Comparison of ENCODE assay signal across 10 cellular contexts in the genomic region with DNA sequence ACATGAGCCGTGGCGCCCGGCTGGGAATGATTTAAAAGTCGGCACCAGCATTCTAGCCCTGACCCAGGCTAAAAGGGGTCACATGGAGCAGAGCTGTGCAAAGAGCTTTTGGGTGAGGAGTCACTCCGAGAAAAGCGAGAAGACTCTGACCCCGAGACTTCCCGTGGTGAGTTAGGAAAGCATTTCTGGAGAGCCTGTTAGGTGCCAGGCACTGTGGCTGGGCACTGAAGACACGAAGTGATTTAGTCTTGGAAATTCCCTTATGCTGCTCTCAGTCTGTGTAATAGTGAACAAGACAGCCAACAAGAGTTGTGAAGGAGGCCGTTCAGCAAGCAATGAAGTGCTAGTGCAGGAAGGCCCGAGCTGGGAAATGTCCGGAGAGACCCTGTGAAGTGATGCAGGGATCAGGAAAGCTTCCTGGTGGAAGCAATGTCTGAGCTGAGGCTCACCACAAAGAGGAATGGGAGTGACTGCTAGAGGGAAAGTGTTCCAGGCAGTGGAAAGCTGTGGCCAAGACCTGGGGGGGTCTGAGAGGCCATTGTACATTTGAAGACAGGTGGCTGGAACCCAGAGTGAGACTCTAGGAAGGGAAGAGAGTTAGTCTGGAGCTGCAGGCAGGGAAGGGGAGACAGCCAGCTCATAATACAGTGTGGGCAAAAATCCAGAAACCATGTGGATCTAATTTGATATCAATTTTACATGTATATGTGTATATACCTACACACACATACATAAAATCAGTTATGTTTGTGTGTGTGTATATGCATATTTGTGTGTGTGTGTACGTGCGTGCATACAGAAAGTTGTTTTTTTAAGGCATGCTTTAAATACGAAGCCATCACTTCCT. TPM values are rescaled to one million over a fixed set of nuclear protein-coding genes. Genes with fewer than 3 reads are reported as not detected.
DNase-seq lines count a peak whose midpoint lies in the region; ATAC-seq, FAIRE-seq and TF ChIP-seq lines count a peak whose summit lies in the region.
"Had no signal": no experiment of that assay in that cellular context is flagged by ENCODE, and none has a peak within 500 bp of the region (broad histone marks: within the 10 kb centered on the region; RNA-seq: fewer than 3 reads in every experiment).

No MANE protein-coding gene starts in this region.

- peak overlapping the region; percentile 9 to 74 (median 51); a peak in 18 of 22 replicates for H3K9ac ChIP-seq in BLaER1 treated with 17β-estradiol and CSF1 and Interleukin-3, amounts not matched to agents 10 nM and 100 nM

- H4K20me1 ChIP-seq in BLaER1 treated with 17β-estradiol and CSF1 and Interleukin-3, amounts not matched to agents 10 nM and 100 nM = peaks cover 48 to 99% (median 93%) of the 10 kb centered on the region in 11 experiments

- H3K4me3 ChIP-seq in BLaER1 treated with 17β-estradiol and CSF1 and Interleukin-3, amounts not matched to agents 10 nM and 100 nM = peak overlapping the region in 6 of 10 experiments; percentile 20 to 63 (median 53); a peak in 10 of 20 replicates
- H3K4me3 ChIP-seq in choroid plexus epithelial cell (ENCODE audit: low read depth, low read length) = no peak overlapping the region
- no peak overlapping the region for H3K4me3 ChIP-seq in pancreas
- no peak overlapping the region for H3K4me3 ChIP-seq in BE2C (ENCODE audit: low read depth, low read length)

- FAIRE-seq in pancreas (lab: Jason Lieb, UNC) = no peak

- ATAC-seq in pancreas (no peak), HG03175 (IDR thresholded peaks at IDR 0.05; ENCODE audit: unreplicated experiment) (no peak)
- ATAC-seq: HCT116 had no signal

- H3K4me2 ChIP-seq in BLaER1 treated with 17β-estradiol and CSF1 and Interleukin-3, amounts not matched to agents 10 nM and 100 nM = peak overlapping the region; percentile 51 to 99 (median 91)

- H3K27me3 ChIP-seq in BLaER1 treated with 17β-estradiol and CSF1 and Interleukin-3, amounts not matched to agents 10 nM and 100 nM = no peaks in the 10 kb centered on the region
- H3K27me3 ChIP-seq in pancreas (no peaks in the 10 kb centered on the region), BE2C (no peaks in the 10 kb centered on the region)

- DNase-seq in choroid plexus epithelial cell (ENCODE audit: low read depth) = peak; percentile 39
- no peak for DNase-seq in pancreas
- no peak for DNase-seq in superior temporal gyrus (ENCODE audit: extremely low spot score)
- no peak for DNase-seq in BE2C
- DNase-seq in activated gamma-delta T cell (lab: John Stamatoyannopoulos, UW) = no peak
- DNase-seq: Karpas-422 had no signal

- H3K36me3 ChIP-seq in BLaER1 treated with 17β-estradiol and CSF1 and Interleukin-3, amounts not matched to agents 10 nM and 100 nM = peaks cover 12 to 40% (median 30%) of the 10 kb centered on the region in 11 experiments; a peak in 19 of 22 replicates
- H3K36me3 ChIP-seq in KOPT-K1 (ENCODE audit: insufficient read depth, low read length) = peaks cover 15% of the 10 kb centered on the region
- H3K36me3 ChIP-seq in pancreas = no peaks in the 10 kb centered on the region
- H3K36me3 ChIP-seq in BE2C = no peaks in the 10 kb centered on the region

- 66 to 67% methylated on average over 15 of the region's 15 CpGs for WGBS in pancreas, 2 donors

- peak overlapping the region in 9 of 11 experiments; percentile 10 to 83 (median 72); a peak in 17 of 22 replicates for H3K27ac ChIP-seq in BLaER1 treated with 17β-estradiol and CSF1 and Interleukin-3, amounts not matched to agents 10 nM and 100 nM
- H3K27ac ChIP-seq in KOPT-K1 (ENCODE audit: low read depth, low read length, poor library complexity, severe bottlenecking) (peak overlapping the region; percentile 67), pancreas (peak overlapping the region; percentile 15 to 61 (median 36))

- H3K4me1 ChIP-seq in BLaER1 treated with 17β-estradiol and CSF1 and Interleukin-3, amounts not matched to agents 10 nM and 100 nM = peaks cover 88 to 100% (median 98%) of the 10 kb centered on the region in 10 experiments
- H3K4me1 ChIP-seq in pancreas (peaks cover 61 to 74% (median 67%) of the 10 kb centered on the region in 3 donors), BE2C (no peaks in the 10 kb centered on the region)

- no peak for TF ChIP-seq CTCF in choroid plexus epithelial cell (conservative IDR thresholded peaks at IDR 0.05; ENCODE audit: low read depth, low read length)
- TF ChIP-seq CTCF in pancreas (IDR thresholded peaks at IDR 0.05) = no peak
- TF ChIP-seq CTCF in BE2C (IDR thresholded peaks at IDR 0.05; ENCODE audit: low read depth, low read length) = no peak

- H3K9me3 ChIP-seq in BLaER1 treated with 17β-estradiol and CSF1 and Interleukin-3, amounts not matched to agents 10 nM and 100 nM (replicated peaks in 1 of 11) = no peaks in the 10 kb centered on the region
- no peaks in the 10 kb centered on the region for H3K9me3 ChIP-seq in KOPT-K1 (ENCODE audit: insufficient read depth, low read length, poor library complexity, severe bottlenecking)
- no peaks in the 10 kb centered on the region for H3K9me3 ChIP-seq in pancreas
- H3K9me3 ChIP-seq in BE2C = no peaks in the 10 kb centered on the region

- intact Hi-C loops in pancreas (cut with DNase I) = loop anchor here in 1 of 3 donors (5.0 kb wide), 1 partner anchor 33 kb away; the partner anchor contains the start of gene MARK2

RNA-seq across cellular contexts. Expression of gene MARK2, which starts 31.7 kb away (rescaled TPM):
- total RNA-seq in pancreas = 10 to 100 TPM; 19.0 to 30.8 (median 21.5) TPM
- 10 to 100 TPM; 11.7 to 21.0 TPM for polyA plus RNA-seq in pancreas
- 25.2 TPM for polyA plus RNA-seq in BE2C (2012; ENCODE audit: insufficient read depth, insufficient read length, low read depth)

RNA-seq across cellular contexts. Expression of gene RCOR2, which starts 46.4 kb away (rescaled TPM):
- under 1 TPM; 0.37 to 0.79 (median 0.50) TPM for total RNA-seq in pancreas
- 1 to 10 TPM; 1.2 to 1.9 TPM for polyA plus RNA-seq in pancreas
- polyA plus RNA-seq in BE2C (2012; ENCODE audit: insufficient read depth, insufficient read length, low read depth) = 50.2 TPM

RNA-seq across cellular contexts. Expression of gene SPINDOC, which starts 57.3 kb away (rescaled TPM):
- total RNA-seq in pancreas = 1 to 10 TPM; 2.5 to 7.8 (median 4.3) TPM
- polyA plus RNA-seq in pancreas = 1 to 10 TPM; 8.0 to 8.3 TPM
- 53.6 TPM for polyA plus RNA-seq in BE2C (2012; ENCODE audit: insufficient read depth, insufficient read length, low read depth)

Comparison
In these comparisons a context has a peak if more than half of its experiments do, and no peak if none do; other contexts are left out.
1. H3K4me3 ChIP-seq: peak in BLaER1 treated with 17β-estradiol and CSF1 and Interleukin-3, amounts not matched to agents 10 nM and 100 nM (6 of 10); none in choroid plexus epithelial cell (single experiment), pancreas (0 of 4) and BE2C (single experiment).
2. Peak in every context shown above with its lines, with median percentiles within 50 percentile points of each other: H3K27ac ChIP-seq.